Comparison of ENCODE assay signal across 9 cellular contexts in the genomic region with DNA sequence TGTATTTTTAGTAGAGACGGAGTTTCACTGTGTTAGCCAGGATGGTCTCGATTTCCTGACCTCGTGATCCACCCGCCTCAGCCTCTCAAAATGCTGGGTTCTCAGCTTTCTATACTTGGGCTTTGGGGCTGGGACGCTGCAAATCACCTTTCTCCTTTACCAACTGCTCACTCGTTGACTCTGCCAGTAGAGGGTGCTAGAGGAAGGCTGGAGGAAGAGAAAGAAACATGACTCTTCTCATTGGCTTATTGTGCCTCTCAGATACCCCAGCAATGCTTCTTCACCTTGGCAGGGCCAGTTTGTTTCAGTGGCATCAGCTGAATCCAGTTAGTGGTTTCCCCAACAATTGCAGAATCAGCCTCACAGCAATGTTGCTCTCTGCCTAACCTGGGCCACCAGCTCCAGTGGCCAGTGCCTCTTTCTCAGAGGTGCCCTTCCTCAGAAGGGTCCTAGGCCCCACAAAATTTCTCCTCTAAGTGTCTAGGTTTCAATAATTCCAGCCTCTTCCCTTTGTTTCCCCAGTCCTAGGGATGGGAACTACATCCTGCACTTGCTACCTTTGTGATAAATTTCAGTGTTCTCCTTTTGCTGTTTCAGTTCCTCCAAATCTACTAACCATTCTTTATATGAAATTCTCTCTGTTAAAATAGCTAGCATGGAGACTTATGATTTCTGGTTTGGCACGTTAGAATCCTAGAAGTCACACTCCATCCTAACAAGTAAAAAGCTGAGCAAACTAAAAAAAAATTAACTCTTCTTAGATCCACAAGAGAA.
DNase-seq lines count a peak whose midpoint lies in the region; ATAC-seq, FAIRE-seq and TF ChIP-seq lines count a peak whose summit lies in the region.
"Had no signal": no experiment of that assay in that cellular context is flagged by ENCODE, and none has a peak within 500 bp of the region (broad histone marks: within the 10 kb centered on the region; RNA-seq: fewer than 3 reads in every experiment).

No MANE protein-coding gene starts in this region.

- peak; percentile 71 for ATAC-seq in HG03280 (IDR thresholded peaks at IDR 0.05; ENCODE audit: unreplicated experiment)
- no peak for ATAC-seq in activated naive CD8-positive, alpha-beta T cell treated with anti-CD3 and anti-CD28 coated beads, Interleukin-2, amount 50 U/mL, for 24 hours
- ATAC-seq in GM21619 (IDR thresholded peaks at IDR 0.05; ENCODE audit: unreplicated experiment): no peak
- ATAC-seq in HG03457 (IDR thresholded peaks at IDR 0.05; ENCODE audit: unreplicated experiment): no peak

- no peak overlapping the region for H3K4me3 ChIP-seq in kidney (ENCODE audit: low read length in 2 of 2)

- TF ChIP-seq CTCF in kidney (IDR thresholded peaks at IDR 0.05; ENCODE audit: borderline replicate concordance, extremely low read depth, insufficient read depth): peak; percentile 46

- peak overlapping the region in 1 of 2 donors; percentile 36 for H3K27ac ChIP-seq in kidney (ENCODE audit: low read depth in 2 of 2, low read length in 2 of 2)

- FAIRE-seq in GM18507 (lab: Jason Lieb, UNC) (peak; percentile 62), kidney (lab: Jason Lieb, UNC) (no peak)
- FAIRE-seq: TTC549 had no signal

- no peak overlapping the region for H3K4me3 Mint-ChIP-seq in activated naive CD8-positive, alpha-beta T cell treated with anti-CD3 and anti-CD28 coated beads, Interleukin-2, amount 50 U/mL, for 24 hours

- intact Hi-C loops in kidney (cut with DNase I): no loop called here

- H3K9me3 Mint-ChIP-seq in activated naive CD8-positive, alpha-beta T cell treated with anti-CD3 and anti-CD28 coated beads, Interleukin-2, amount 50 U/mL, for 24 hours: peaks cover 8% of the 10 kb centered on the region

- no peaks in the 10 kb centered on the region for H3K9me3 ChIP-seq in kidney (ENCODE audit: control insufficient read depth in 1 of 2, low read length in 2 of 2)

- H3K36me3 Mint-ChIP-seq in activated naive CD8-positive, alpha-beta T cell treated with anti-CD3 and anti-CD28 coated beads, Interleukin-2, amount 50 U/mL, for 24 hours (ENCODE audit: low read depth): no peaks in the 10 kb centered on the region

- H3K4me1 ChIP-seq in kidney (ENCODE audit: control insufficient read depth in 1 of 2, insufficient read depth in 1 of 2, low read depth in 1 of 2, low read length in 2 of 2): no peaks in the 10 kb centered on the region

- peaks cover 21% of the 10 kb centered on the region for H3K27me3 Mint-ChIP-seq in activated naive CD8-positive, alpha-beta T cell treated with anti-CD3 and anti-CD28 coated beads, Interleukin-2, amount 50 U/mL, for 24 hours

- H3K27ac Mint-ChIP-seq in activated naive CD8-positive, alpha-beta T cell treated with anti-CD3 and anti-CD28 coated beads, Interleukin-2, amount 50 U/mL, for 24 hours: no peak overlapping the region

- no peaks in the 10 kb centered on the region for H3K4me1 Mint-ChIP-seq in activated naive CD8-positive, alpha-beta T cell treated with anti-CD3 and anti-CD28 coated beads, Interleukin-2, amount 50 U/mL, for 24 hours

- DNase-seq in COLO668 (lab: John Stamatoyannopoulos, UW; ENCODE audit: unreplicated experiment) (peak; percentile 62), GM18507 (ENCODE audit: extremely low spot score, insufficient read length, low read depth) (no peak), NCI-H446 treated with DMSO at 0.1 percent for 48 hours (lab: John Stamatoyannopoulos, UW) (peak; percentile 2), kidney (no peak)
- DNase-seq in activated naive CD8-positive, alpha-beta T cell treated with anti-CD3 and anti-CD28 coated beads, Interleukin-2, amount 50 U/mL, for 24 hours: peak; percentile 18

- no peak overlapping the region for H3K9ac ChIP-seq in kidney (ENCODE audit: low read length in 2 of 2)

- H3K36me3 ChIP-seq in kidney (ENCODE audit: control insufficient read depth in 1 of 2, insufficient read depth in 2 of 2, low read length in 2 of 2): no peaks in the 10 kb centered on the region

Comparison
In these comparisons a context has a peak if more than half of its experiments do, and no peak if none do; other contexts are left out.
1. DNase-seq: peak in COLO668 (single experiment), NCI-H446 treated with DMSO at 0.1 percent for 48 hours (single experiment) and activated naive CD8-positive, alpha-beta T cell treated with anti-CD3 and anti-CD28 coated beads, Interleukin-2, amount 50 U/mL, for 24 hours (single experiment); none in GM18507 (single experiment) and kidney (single experiment).